10 cellular contexts compared by ENCODE assay signal in the genomic region with DNA sequence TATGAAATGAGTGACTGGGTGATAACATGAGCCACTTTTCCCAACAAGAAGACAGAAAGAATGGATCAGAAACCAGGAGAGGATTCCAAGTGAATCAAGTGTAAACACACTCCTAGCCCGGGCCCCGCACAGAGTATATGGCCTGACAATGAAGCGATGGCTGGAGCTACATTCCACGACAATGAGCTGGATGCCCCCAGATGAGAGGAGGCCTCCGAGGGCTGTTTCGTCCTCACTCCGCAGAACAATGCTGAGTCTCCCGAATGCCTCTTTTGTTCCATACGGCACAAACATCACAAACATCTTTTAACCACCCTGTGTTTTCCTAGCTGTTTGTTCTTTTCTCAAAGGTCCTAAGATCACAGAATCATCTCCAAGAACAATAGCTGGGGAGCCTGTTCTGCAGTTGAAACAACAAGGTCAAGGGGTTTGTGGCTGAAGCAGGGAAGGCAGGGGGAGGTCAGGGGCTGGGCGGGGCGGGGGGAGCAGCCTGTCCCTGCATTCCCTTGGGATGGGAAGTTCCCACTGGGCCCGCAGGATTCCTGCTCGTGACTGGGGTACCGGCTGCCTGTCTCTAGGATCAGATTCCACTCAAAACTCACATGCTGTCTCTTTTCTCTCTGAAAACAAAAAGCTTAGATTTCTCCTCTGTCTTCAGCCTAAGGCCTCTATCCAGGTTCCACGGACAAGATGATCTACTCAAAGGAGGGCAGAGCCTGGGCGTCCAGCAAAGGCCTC.
DNase-seq lines count a peak whose midpoint lies in the region; ATAC-seq and TF ChIP-seq lines count a peak whose summit lies in the region.
"Had no signal": no experiment of that assay in that cellular context is flagged by ENCODE, and none has a peak within 500 bp of the region (broad histone marks: within the 10 kb centered on the region; RNA-seq: fewer than 3 reads in every experiment).

No MANE protein-coding gene starts in this region.

- TF ChIP-seq CTCF in RWPE1 (conservative IDR thresholded peaks at IDR 0.05; ENCODE audit: low read depth) (no peak), progenitor cell of endocrine pancreas (IDR thresholded peaks at IDR 0.05; ENCODE audit: unreplicated experiment) (no peak)

- POLR2A ChIA-PET in RWPE1 (lab: Yijun Ruan, JAX; ENCODE audit: low non-redundant PET), result interaction anchor here (0.6 kb wide), 1 partner anchor 1730 kb away, joined by 5 read pairs; no protein-coding TSS in a partner anchor
- POLR2A ChIA-PET in CD8-positive, alpha-beta memory T cell (lab: Charles Lee), result no interaction called here

- peaks cover 27% of the 10 kb centered on the region for H3K4me1 Mint-ChIP-seq in progenitor cell of endocrine pancreas (ENCODE audit: low read depth)
- no peaks in the 10 kb centered on the region for H3K4me1 Mint-ChIP-seq in CD8-positive, alpha-beta memory T cell

- H3K4me1 ChIP-seq in CD8-positive, alpha-beta memory T cell (ENCODE audit: insufficient read depth, low read length), result peaks cover 5% of the 10 kb centered on the region

- H3K27me3 Mint-ChIP-seq in progenitor cell of endocrine pancreas, result peaks cover 19% of the 10 kb centered on the region
- no peaks in the 10 kb centered on the region for H3K27me3 Mint-ChIP-seq in CD8-positive, alpha-beta memory T cell
- H3K27me3 Mint-ChIP-seq: activated CD4-positive, alpha-beta T cell treated with anti-CD3 and anti-CD28 coated beads, Interleukin-2, amount 10 ng/mL, durations not matched to agents 24 days and 14 days had no signal

- peak overlapping the region; percentile 83 for H3K27ac Mint-ChIP-seq in progenitor cell of endocrine pancreas
- peak overlapping the region in 2 of 8 donors; percentile 72 to 87 for H3K27ac Mint-ChIP-seq in CD8-positive, alpha-beta memory T cell
- H3K27ac Mint-ChIP-seq: activated CD4-positive, alpha-beta T cell treated with anti-CD3 and anti-CD28 coated beads, Interleukin-2, amount 10 ng/mL, durations not matched to agents 24 days and 14 days had no signal

- H3K36me3 Mint-ChIP-seq in progenitor cell of endocrine pancreas (ENCODE audit: insufficient read depth), result no peaks in the 10 kb centered on the region
- H3K36me3 Mint-ChIP-seq in CD8-positive, alpha-beta memory T cell, result no peaks in the 10 kb centered on the region

- no peaks in the 10 kb centered on the region for H3K9me3 Mint-ChIP-seq in progenitor cell of endocrine pancreas (ENCODE audit: low read depth)
- no peaks in the 10 kb centered on the region for H3K9me3 Mint-ChIP-seq in CD8-positive, alpha-beta memory T cell
- H3K9me3 Mint-ChIP-seq: activated CD4-positive, alpha-beta T cell treated with anti-CD3 and anti-CD28 coated beads, Interleukin-2, amount 10 ng/mL, durations not matched to agents 24 days and 14 days had no signal

- H3K27me3 ChIP-seq in CD8-positive, alpha-beta memory T cell (ENCODE audit: insufficient read depth, low read length, poor library complexity, severe bottlenecking), result no peaks in the 10 kb centered on the region

- no peaks in the 10 kb centered on the region for H3K36me3 ChIP-seq in CD8-positive, alpha-beta memory T cell (ENCODE audit: insufficient read depth, low read length)

- peak overlapping the region; percentile 20; the same call in 1 of the 2 replicates for H3K27ac ChIP-seq in RWPE1
- H3K27ac ChIP-seq in CD8-positive, alpha-beta memory T cell (ENCODE audit: low read depth, low read length), result no peak overlapping the region

- no peak overlapping the region for H3K4me3 Mint-ChIP-seq in progenitor cell of endocrine pancreas (ENCODE audit: low read depth)
- H3K4me3 Mint-ChIP-seq in CD8-positive, alpha-beta memory T cell, result no peak overlapping the region
- H3K4me3 Mint-ChIP-seq: activated CD4-positive, alpha-beta T cell treated with anti-CD3 and anti-CD28 coated beads, Interleukin-2, amount 10 ng/mL, durations not matched to agents 24 days and 14 days had no signal

- no peaks in the 10 kb centered on the region for H3K9me3 ChIP-seq in CD8-positive, alpha-beta memory T cell (ENCODE audit: low read length)

- H3K4me3 ChIP-seq in CD8-positive, alpha-beta memory T cell (ENCODE audit: low read length), result no peak overlapping the region

- peak; percentile 95 for DNase-seq in EL
- peak; percentile 46 for DNase-seq in RWPE1 (ENCODE audit: low spot score)
- peak; percentile 37 for DNase-seq in fibroblast of the conjunctiva (ENCODE audit: low read depth)
- DNase-seq in progenitor cell of endocrine pancreas (ENCODE audit: low spot score, unreplicated experiment), result no peak
- DNase-seq in CD8-positive, alpha-beta memory T cell, result no peak
- no peak for DNase-seq in NCI-H1105 (lab: John Stamatoyannopoulos, UW)
- no peak for DNase-seq in T-helper 9 cell
- DNase-seq: activated CD4-positive, alpha-beta T cell treated with anti-CD3 and anti-CD28 coated beads, Interleukin-2, amount 10 ng/mL, durations not matched to agents 24 days and 14 days; NCI-H1417 had no signal

- CTCF ChIA-PET in RWPE1 (lab: Yijun Ruan, JAX), result interaction anchor here (0.7 to 1.1 kb wide), 4 partner anchors 13 to 437 kb away, joined by 3 to 10 read pairs (median 4); no protein-coding TSS in a partner anchor
- CTCF ChIA-PET in CD8-positive, alpha-beta memory T cell (lab: Charles Lee), result interaction anchor here (1.4 kb wide), 1 partner anchor 13 kb away, joined by 5 read pairs; no protein-coding TSS in a partner anchor

- ATAC-seq in GM21390 (IDR thresholded peaks at IDR 0.05; ENCODE audit: unreplicated experiment), result no peak

Comparison
In these comparisons a context has a peak if more than half of its experiments do, and no peak if none do; other contexts are left out.
1. DNase-seq: peak in EL (single experiment), RWPE1 (single experiment) and fibroblast of the conjunctiva (single experiment); none in progenitor cell of endocrine pancreas (single experiment), CD8-positive, alpha-beta memory T cell (0 of 5), NCI-H1105 (single experiment) and T-helper 9 cell (single experiment).